ENCODE assay signal across 8 cellular contexts in genomic region chr16:11094075-11094593, GRCh38.
A peak's percentile ranks its signal among the peaks of the same experiment; 100 is the strongest.
DNase-seq lines count a peak whose midpoint lies in the region; ATAC-seq and TF ChIP-seq lines count a peak whose summit lies in the region.

No MANE protein-coding gene starts in this region.

- TF ChIP-seq CTCF in DND-41 (IDR thresholded peaks at IDR 0.05; ENCODE audit: borderline replicate concordance, extremely low read depth, low read length, poor library complexity, severe bottlenecking) (no peak), left lung (IDR thresholded peaks at IDR 0.05) (no peak), thyroid gland (IDR thresholded peaks at IDR 0.05) (no peak)

- peak overlapping the region; percentile 61 for H3K9ac ChIP-seq in DND-41 (ENCODE audit: low read depth, low read length)

- WGBS in thyroid gland, 2 donors: 38 to 49% methylated on average over 4 of the region's 4 CpGs

- CTCF ChIA-PET in activated CD8-positive, alpha-beta memory T cell treated with anti-CD3 and anti-CD28 coated beads, Interleukin-2, amount 10 ng/mL, durations not matched to agents 7 days and 5 days (lab: Charles Lee): interaction anchor here (0.8 to 4.0 kb wide), 14 partner anchors 9 to 162 kb away, joined by 3 to 14 read pairs (median 4); partner anchors contain the start of gene SOCS1

- peak overlapping the region; percentile 90 for H3K27ac ChIP-seq in DND-41 (ENCODE audit: low read length)
- peak overlapping the region; percentile 57 to 58 for H3K27ac ChIP-seq in left lung
- peak overlapping the region; percentile 87 to 95 (median 91) for H3K27ac ChIP-seq in thyroid gland

- DNase-seq in DND-41 (peak; percentile 94), KG1 (lab: John Stamatoyannopoulos, UW) (peak; percentile 33), left lung (peak in 1 of 2 donors; percentile 73), thyroid gland (peak; percentile 65 to 72), ecto neural progenitor cell (ENCODE audit: low spot score) (no peak)
- peak; percentile 88 for DNase-seq in activated CD8-positive, alpha-beta memory T cell treated with anti-CD3 and anti-CD28 coated beads, Interleukin-2, amount 10 ng/mL, durations not matched to agents 7 days and 5 days

- ATAC-seq in DND-41 (ENCODE audit: insufficient read depth, low read depth) (peak; percentile 90), GM21390 (IDR thresholded peaks at IDR 0.05; ENCODE audit: unreplicated experiment) (peak; percentile 64), left lung (peak; percentile 78), GM19455 (IDR thresholded peaks at IDR 0.05; ENCODE audit: unreplicated experiment) (no peak)
- peak; percentile 85 for ATAC-seq in activated CD8-positive, alpha-beta memory T cell treated with anti-CD3 and anti-CD28 coated beads, Interleukin-2, amount 10 ng/mL, durations not matched to agents 7 days and 5 days

- H3K4me3 ChIP-seq in DND-41 (ENCODE audit: low read depth in 1 of 2, low read length in 2 of 2) (peak overlapping the region in 1 of 2 experiments; percentile 9; a peak in 1 of 4 replicates), left lung (no peak overlapping the region), thyroid gland (replicated peaks in 1 of 3) (no peak overlapping the region)

- H3K79me2 ChIP-seq in DND-41 (ENCODE audit: insufficient read depth, low read length): peaks cover 19% of the 10 kb centered on the region

- peaks cover 92% of the 10 kb centered on the region for H3K4me1 Mint-ChIP-seq in activated CD8-positive, alpha-beta memory T cell treated with anti-CD3 and anti-CD28 coated beads, Interleukin-2, amount 10 ng/mL, durations not matched to agents 7 days and 5 days

- H3K9me3 Mint-ChIP-seq in activated CD8-positive, alpha-beta memory T cell treated with anti-CD3 and anti-CD28 coated beads, Interleukin-2, amount 10 ng/mL, durations not matched to agents 7 days and 5 days (ENCODE audit: low read depth): no peaks in the 10 kb centered on the region

- H3K36me3 Mint-ChIP-seq in activated CD8-positive, alpha-beta memory T cell treated with anti-CD3 and anti-CD28 coated beads, Interleukin-2, amount 10 ng/mL, durations not matched to agents 7 days and 5 days: peaks cover 36% of the 10 kb centered on the region

- no peak overlapping the region for H2AFZ ChIP-seq in DND-41 (ENCODE audit: low read depth, low read length)

- no peaks in the 10 kb centered on the region for H3K27me3 Mint-ChIP-seq in activated CD8-positive, alpha-beta memory T cell treated with anti-CD3 and anti-CD28 coated beads, Interleukin-2, amount 10 ng/mL, durations not matched to agents 7 days and 5 days

- H3K9me3 ChIP-seq in DND-41 (ENCODE audit: insufficient read depth, low read length, severe bottlenecking): no peaks in the 10 kb centered on the region
- no peaks in the 10 kb centered on the region for H3K9me3 ChIP-seq in left lung
- no peaks in the 10 kb centered on the region for H3K9me3 ChIP-seq in thyroid gland

- H3K4me1 ChIP-seq in DND-41 (ENCODE audit: insufficient read depth, low read length): peaks cover 88% of the 10 kb centered on the region
- peaks cover 15 to 25% of the 10 kb centered on the region in 2 donors for H3K4me1 ChIP-seq in left lung
- peaks cover 41 to 48% of the 10 kb centered on the region in 2 donors for H3K4me1 ChIP-seq in thyroid gland

- intact Hi-C loops in left lung (cut with DNase I) (no loop called here), thyroid gland (cut with DNase I) (no loop called here)

- no peaks in the 10 kb centered on the region for H4K20me1 ChIP-seq in DND-41 (ENCODE audit: insufficient read depth, low read length)

- H3K36me3 ChIP-seq in DND-41 (ENCODE audit: insufficient read depth, low read length) (peaks cover 29% of the 10 kb centered on the region), left lung (peaks cover 0 to 19% of the 10 kb centered on the region in 2 donors), thyroid gland (no peaks in the 10 kb centered on the region)

- TF ChIP-seq POLR2A in thyroid gland (IDR thresholded peaks at IDR 0.05): no peak

- H3K4me2 ChIP-seq in DND-41 (ENCODE audit: insufficient read depth, low read length): peak overlapping the region; percentile 51

- peak overlapping the region; percentile 25 for H3K4me3 Mint-ChIP-seq in activated CD8-positive, alpha-beta memory T cell treated with anti-CD3 and anti-CD28 coated beads, Interleukin-2, amount 10 ng/mL, durations not matched to agents 7 days and 5 days

- H3K27me3 ChIP-seq in DND-41 (ENCODE audit: insufficient read depth, low read length, poor library complexity): no peaks in the 10 kb centered on the region
- no peaks in the 10 kb centered on the region for H3K27me3 ChIP-seq in left lung
- no peaks in the 10 kb centered on the region for H3K27me3 ChIP-seq in thyroid gland

- H3K27ac Mint-ChIP-seq in activated CD8-positive, alpha-beta memory T cell treated with anti-CD3 and anti-CD28 coated beads, Interleukin-2, amount 10 ng/mL, durations not matched to agents 7 days and 5 days: peak overlapping the region; percentile 93
